ENCODE assay signal across 8 cellular contexts in genomic region chr22:28741758-28742561, GRCh38. TPM values are rescaled to one million over a fixed set of nuclear protein-coding genes. Genes with fewer than 3 reads are reported as not detected.
A peak's percentile ranks its signal among the peaks of the same experiment; 100 is the strongest.
DNase-seq lines count a peak whose midpoint lies in the region; ATAC-seq, FAIRE-seq and TF ChIP-seq lines count a peak whose summit lies in the region.

Gene CHEK2, minus strand, starts transcription at chr22:28741820. Its CDS starts 7,099 bp downstream, at chr22:28734721.
Gene HSCB, plus strand, starts transcription at chr22:28742039. Its CDS starts 57 bp downstream, at chr22:28742096.

- H3K4me1 Mint-ChIP-seq in chondrocyte (ENCODE audit: low read depth), result peaks cover 24% of the 10 kb centered on the region

- no peaks in the 10 kb centered on the region for H3K9me3 Mint-ChIP-seq in chondrocyte (ENCODE audit: low read depth)

- peak; percentile 97 for DNase-seq in AG20443 (ENCODE audit: low spot score)
- peak; percentile 96 for DNase-seq in NCI-H460 (ENCODE audit: extremely low read depth, low read depth)
- peak; percentile 95 for DNase-seq in activated CD4-positive, alpha-beta T cell treated with anti-CD3 and anti-CD28 coated beads for 1 hour
- DNase-seq in chondrocyte (ENCODE audit: low spot score), result peak; percentile 99
- DNase-seq in keratinocyte (ENCODE audit: low read depth, low spot score), result peak; percentile 89
- peak; percentile 89 to 91 for DNase-seq in stimulated activated CD4-positive, alpha-beta T cell treated with anti-CD3 and anti-CD28 coated beads, Interleukin-15, amount 100 ng/mL, for 1 hour (ENCODE audit: low read depth in 1 of 2, low spot score in 1 of 2)

- H3K9ac ChIP-seq in keratinocyte (ENCODE audit: control insufficient read depth, extremely low read depth, insufficient read depth, low read length), result peak within 1 kb of the TSS; percentile 91

- dilution Hi-C loops in keratinocyte (cut with MboI; ENCODE audit: extremely low pct_ligation_motif_present, low sequenced_read_pairs), result no loop called here

- no peaks in the 10 kb centered on the region for H3K27me3 Mint-ChIP-seq in chondrocyte (ENCODE audit: low read depth)

- no peaks in the 10 kb centered on the region for H3K9me3 ChIP-seq in keratinocyte (ENCODE audit: control insufficient read depth, low read depth, low read length)

- H4K20me1 ChIP-seq in keratinocyte (ENCODE audit: control insufficient read depth, extremely low read depth, insufficient read depth, low read length), result no peaks in the 10 kb centered on the region

- peaks cover 3% of the 10 kb centered on the region for H3K4me1 ChIP-seq in keratinocyte (ENCODE audit: control insufficient read depth, extremely low read depth, insufficient read depth, low read length)

- peak; percentile 96 for ATAC-seq in GM19043 (IDR thresholded peaks at IDR 0.05; ENCODE audit: low read depth, unreplicated experiment)
- peak; percentile 89 for ATAC-seq in HG03378 (IDR thresholded peaks at IDR 0.05; ENCODE audit: unreplicated experiment)

- H3K4me3 Mint-ChIP-seq in chondrocyte (ENCODE audit: unreplicated experiment), result peak within 1 kb of the TSS; percentile 96

- peaks cover 5 to 8% of the 10 kb centered on the region in 2 experiments for H3K36me3 ChIP-seq in keratinocyte (ENCODE audit: control insufficient read depth in 2 of 2, extremely low read depth in 1 of 2, insufficient read depth in 2 of 2, low read length in 2 of 2)

- peaks cover 22% of the 10 kb centered on the region for H3K79me2 ChIP-seq in keratinocyte (ENCODE audit: control insufficient read depth, insufficient read depth, low read length)

- H3K4me3 ChIP-seq in keratinocyte (ENCODE audit: control insufficient read depth in 2 of 3, extremely low read depth in 1 of 3, insufficient read depth in 2 of 3, low read depth in 1 of 3, low read length in 3 of 3), result peak within 1 kb of the TSS; percentile 80 to 92 (median 86)

- H2AFZ ChIP-seq in keratinocyte (ENCODE audit: control insufficient read depth, low read length), result peak within 1 kb of the TSS; percentile 94

- TF ChIP-seq CTCF in chondrocyte (IDR thresholded peaks at IDR 0.05), result peak; percentile 32
- peak in 2 of 3 experiments; percentile 1 to 43 for TF ChIP-seq CTCF in keratinocyte (optimal IDR thresholded peaks at IDR 0.05 in 1 of 3, IDR thresholded peaks at IDR 0.05 in 1 of 3, conservative IDR thresholded peaks at IDR 0.05 in 1 of 3; ENCODE audit: extremely low read depth in 1 of 3, insufficient read depth in 2 of 3, low read length in 3 of 3)

- no peaks in the 10 kb centered on the region for H3K27me3 ChIP-seq in keratinocyte (ENCODE audit: control insufficient read depth, extremely low read depth, insufficient read depth, low read length)

- H3K27ac ChIP-seq in keratinocyte (ENCODE audit: control insufficient read depth, insufficient read depth, low read length), result peak within 1 kb of the TSS; percentile 84

- peak within 1 kb of the TSS; percentile 97 for H3K4me2 ChIP-seq in keratinocyte (ENCODE audit: control insufficient read depth, extremely low read depth, insufficient read depth, low read depth, low read length)

- H3K9me1 ChIP-seq in keratinocyte (ENCODE audit: control insufficient read depth, extremely low read depth, insufficient read depth, low read length), result no peaks in the 10 kb centered on the region

- peak within 1 kb of the TSS; percentile 96 for H3K27ac Mint-ChIP-seq in chondrocyte (ENCODE audit: unreplicated experiment)

- peaks cover 8% of the 10 kb centered on the region for H3K36me3 Mint-ChIP-seq in chondrocyte (ENCODE audit: low read depth)

- FAIRE-seq in keratinocyte (lab: Jason Lieb, UNC), result peak; percentile 96

RNA-seq across cellular contexts. Expression of gene CHEK2, which starts in this region (rescaled TPM):
- total RNA-seq in NCI-H460 (2014; rRNA removed; shearing (Covaris generic)), result 65.4 and 77.3 TPM in 2 replicates
- polyA plus RNA-seq in NCI-H460 (2014; cell fraction: nucleus; rRNA removed), result 74.6 and 83.0 TPM in 2 replicates
- total RNA-seq in chondrocyte, result 5.5 to 12.2 TPM (median 8.3 TPM) in 3 replicates
- 18.9 to 29.5 TPM (median 28.2 TPM) in 3 replicates for polyA plus RNA-seq in keratinocyte
- 2.2 TPM for polyA plus RNA-seq in keratinocyte (2011; ENCODE audit: low read depth)
- 16.5 and 22.9 TPM in 2 replicates for polyA plus RNA-seq in keratinocyte (2011; cell fraction: cytosol; rRNA removed)
- 35.8 and 37.7 TPM in 2 replicates for polyA plus RNA-seq in keratinocyte (2011; cell fraction: nucleus; rRNA removed)
- polyA plus RNA-seq in keratinocyte (2012; ENCODE audit: low replicate concordance), result 9.1 and 16.4 TPM in 2 replicates
- 12.7 to 13.3 TPM (median 13.1 TPM) in 3 replicates for polyA minus RNA-seq in keratinocyte
- polyA minus RNA-seq in keratinocyte (2011; cell fraction: cytosol; rRNA and poly(A)+ RNA removed), result 19.2 TPM
- polyA minus RNA-seq in keratinocyte (2011; cell fraction: nucleus; rRNA and poly(A)+ RNA removed), result 10.1 and 13.1 TPM in 2 replicates

RNA-seq across cellular contexts. Expression of gene HSCB, which starts in this region (rescaled TPM):
- total RNA-seq in NCI-H460 (2014; rRNA removed; shearing (Covaris generic)), result 14.6 and 23.2 TPM in 2 replicates
- 4.5 and 13.6 TPM in 2 replicates for polyA plus RNA-seq in NCI-H460 (2014; cell fraction: nucleus; rRNA removed)
- 9.8 to 11.6 TPM (median 11.0 TPM) in 3 replicates for total RNA-seq in chondrocyte
- 8.9 to 13.8 TPM (median 12.5 TPM) in 3 replicates for polyA plus RNA-seq in keratinocyte
- polyA plus RNA-seq in keratinocyte (2011; ENCODE audit: low read depth), result 9.7 TPM
- polyA plus RNA-seq in keratinocyte (2011; cell fraction: cytosol; rRNA removed), result 10.0 and 10.5 TPM in 2 replicates
- polyA plus RNA-seq in keratinocyte (2011; cell fraction: nucleus; rRNA removed), result 2.6 and 3.8 TPM in 2 replicates
- 8.8 and 11.8 TPM in 2 replicates for polyA plus RNA-seq in keratinocyte (2012; ENCODE audit: low replicate concordance)
- polyA minus RNA-seq in keratinocyte, result 1.4 to 6.8 TPM (median 1.8 TPM) in 3 replicates
- not detected for polyA minus RNA-seq in keratinocyte (2011; cell fraction: cytosol; rRNA and poly(A)+ RNA removed)
- polyA minus RNA-seq in keratinocyte (2011; cell fraction: nucleus; rRNA and poly(A)+ RNA removed), result 1.7 and 1.8 TPM in 2 replicates

Comparison
In these comparisons a context has a peak if more than half of its experiments do, and no peak if none do; other contexts are left out.
1. Peak in every context shown above with its lines: DNase-seq, ATAC-seq, H3K4me3 ChIP-seq and H3K27ac ChIP-seq.